In the genomic region with DNA sequence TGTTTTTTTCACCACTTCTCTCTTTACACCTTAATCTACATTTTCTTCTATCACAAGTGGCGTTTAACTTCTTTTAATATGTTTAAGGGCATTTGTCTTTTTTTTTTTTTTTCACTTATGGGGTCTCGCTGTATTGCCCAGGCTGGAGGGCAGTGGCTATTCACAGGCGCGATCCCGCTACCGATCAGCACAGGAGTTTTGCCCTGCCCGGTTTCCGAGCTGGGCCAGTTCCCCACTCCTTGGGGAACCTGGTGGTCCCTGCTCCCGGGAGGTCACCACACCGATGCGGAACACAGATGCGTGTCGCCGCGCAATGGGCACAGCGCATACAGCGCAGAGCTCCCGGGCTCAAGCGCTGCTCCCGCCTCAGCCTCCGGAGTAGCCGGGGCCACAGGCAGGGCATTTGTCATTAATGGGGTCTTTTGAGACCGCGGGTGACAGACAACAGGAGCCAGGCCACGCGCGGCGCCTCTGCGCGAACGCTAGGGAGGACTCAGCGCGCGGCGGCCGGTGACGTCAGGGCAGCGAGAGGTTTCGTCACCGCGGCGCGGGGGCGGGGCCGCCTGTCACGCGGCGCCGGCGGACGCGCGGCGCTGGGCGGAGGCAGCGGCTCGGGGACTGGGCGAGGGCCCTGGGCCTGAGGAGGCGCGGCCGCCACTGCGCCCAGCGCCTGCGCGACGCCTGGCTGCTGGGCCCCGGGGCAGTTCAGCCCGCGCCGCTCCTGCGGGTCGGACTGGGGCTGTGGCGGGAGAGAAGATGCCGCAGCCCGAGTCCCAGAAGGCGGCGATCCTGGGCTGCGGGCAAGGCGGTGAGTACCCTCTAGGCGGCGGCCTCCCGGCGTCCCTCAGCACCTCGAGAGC, we compare ENCODE assay signal across 8 cellular contexts. TPM values are rescaled to one million over a fixed set of nuclear protein-coding genes. Genes with fewer than 3 reads are reported as not detected.
DNase-seq lines count a peak whose midpoint lies in the region; ATAC-seq lines count a peak whose summit lies in the region.

A gene (plus strand): TSS at position 598 of the 860 bp plus-strand sequence. CDS start 68,554 bp downstream, outside the sequence.

- H3K36me3 Mint-ChIP-seq in activated T-cell treated with anti-CD3 and anti-CD28 coated beads, Interleukin-2, amount 50 U/mL, for 4 hours (ENCODE audit: insufficient read depth): peaks cover 19% of the 10 kb centered on the region

- H3K27ac ChIP-seq in esophagus (ENCODE audit: low read depth in 2 of 2, low read length in 1 of 2) (peak within 1 kb of the TSS; percentile 81 to 91), muscle layer of duodenum (ENCODE audit: low read length) (peak within 1 kb of the TSS; percentile 67)

- peak; percentile 85 for DNase-seq in Caki2 (ENCODE audit: low read depth)
- peak; percentile 2 for DNase-seq in HS-27A (ENCODE audit: low read depth)
- peak; percentile 45 for DNase-seq in OCI-M2 (lab: John Stamatoyannopoulos, UW; ENCODE audit: unreplicated experiment)
- DNase-seq in activated T-cell treated with anti-CD3 and anti-CD28 coated beads, Interleukin-2, amount 50 U/mL, for 4 hours: peak; percentile 87
- DNase-seq in stimulated activated CD8-positive, alpha-beta memory T cell treated with anti-CD3 and anti-CD28 coated beads, Interleukin-7, amount 100 ng/mL, for 24 hours (ENCODE audit: low read depth): peak; percentile 67

- peak; percentile 83 for ATAC-seq in GM19468 (IDR thresholded peaks at IDR 0.05; ENCODE audit: extremely low read depth, unreplicated experiment)
- ATAC-seq in activated T-cell treated with anti-CD3 and anti-CD28 coated beads, Interleukin-2, amount 50 U/mL, for 4 hours: peak; percentile 96 to 97

- H3K9me3 Mint-ChIP-seq in activated T-cell treated with anti-CD3 and anti-CD28 coated beads, Interleukin-2, amount 50 U/mL, for 4 hours: no peaks in the 10 kb centered on the region

- H3K36me3 ChIP-seq in esophagus (ENCODE audit: control insufficient read depth in 2 of 2, insufficient read depth in 2 of 2, low read length in 1 of 2) (no peaks in the 10 kb centered on the region), muscle layer of duodenum (ENCODE audit: control insufficient read depth in 1 of 2, insufficient read depth in 2 of 2, low read length in 2 of 2) (peaks cover 0 to 3% of the 10 kb centered on the region in 2 donors)

- peaks cover 30% of the 10 kb centered on the region for H3K4me1 Mint-ChIP-seq in activated T-cell treated with anti-CD3 and anti-CD28 coated beads, Interleukin-2, amount 50 U/mL, for 4 hours (ENCODE audit: low read depth)

- H3K4me1 ChIP-seq in esophagus (ENCODE audit: control insufficient read depth in 2 of 2, insufficient read depth in 2 of 2, low read length in 1 of 2): peaks cover 0 to 4% of the 10 kb centered on the region in 2 donors
- peaks cover 4 to 13% of the 10 kb centered on the region in 2 donors for H3K4me1 ChIP-seq in muscle layer of duodenum (ENCODE audit: control insufficient read depth in 1 of 2, insufficient read depth in 2 of 2, low read length in 2 of 2)

- WGBS in esophagus, 2 donors: 3 to 4% methylated on average over 55 to 84 of the region's 84 CpGs

- peak within 1 kb of the TSS; percentile 83 for H3K4me3 Mint-ChIP-seq in activated T-cell treated with anti-CD3 and anti-CD28 coated beads, Interleukin-2, amount 50 U/mL, for 4 hours

- no peaks in the 10 kb centered on the region for H3K9me3 ChIP-seq in esophagus (ENCODE audit: control insufficient read depth in 2 of 2, insufficient read depth in 1 of 2, low read depth in 1 of 2, low read length in 1 of 2)
- H3K9me3 ChIP-seq in muscle layer of duodenum (ENCODE audit: control insufficient read depth in 1 of 2, low read length in 2 of 2): no peaks in the 10 kb centered on the region

- in situ Hi-C loops in Caki2 (cut with HindIII; ENCODE audit: low pct_unique_long_range_greater_than_20kb, low sequenced_read_pairs): no loop called here

- H3K27me3 ChIP-seq in esophagus (ENCODE audit: control insufficient read depth in 1 of 2, insufficient read depth in 2 of 2, low read length in 2 of 2) (no peaks in the 10 kb centered on the region), muscle layer of duodenum (ENCODE audit: low read depth, low read length) (no peaks in the 10 kb centered on the region)

- peak within 1 kb of the TSS; percentile 64 to 89 for H3K4me3 ChIP-seq in esophagus (ENCODE audit: low read depth in 1 of 2, low read length in 2 of 2)
- H3K4me3 ChIP-seq in muscle layer of duodenum (ENCODE audit: low read depth in 1 of 2, low read length in 2 of 2): peak within 1 kb of the TSS; percentile 69 to 83

- H3K27me3 Mint-ChIP-seq in activated T-cell treated with anti-CD3 and anti-CD28 coated beads, Interleukin-2, amount 50 U/mL, for 4 hours (ENCODE audit: low read depth): peaks cover under 1% of the 10 kb centered on the region

RNA-seq across cellular contexts. Expression of the gene that starts here (rescaled TPM):
- 56.8 and 63.3 TPM in 2 replicates for total RNA-seq in Caki2 (2014; rRNA removed; shearing (Covaris generic); ENCODE audit: low replicate concordance)
- 10 to 100 TPM; 16.6 to 17.3 (median 16.7) TPM for total RNA-seq in activated T-cell treated with anti-CD3 and anti-CD28 coated beads, Interleukin-2, amount 50 U/mL, for 4 hours
- 10 to 100 TPM; 14.1 to 17.7 TPM for polyA plus RNA-seq in esophagus

Comparison
In these comparisons a context has a peak if more than half of its experiments do, and no peak if none do; other contexts are left out.
1. Peak in every context shown above with its lines: DNase-seq, ATAC-seq, H3K4me3 ChIP-seq and H3K27ac ChIP-seq.
2. DNase-seq: peak in every context shown above with its lines; median percentile 87 in activated T-cell treated with anti-CD3 and anti-CD28 coated beads, Interleukin-2, amount 50 U/mL, for 4 hours; 85 in Caki2; 67 in stimulated activated CD8-positive, alpha-beta memory T cell treated with anti-CD3 and anti-CD28 coated beads, Interleukin-7, amount 100 ng/mL, for 24 hours; 45 in OCI-M2; 2 in HS-27A.